ENCODE assay signal across 1 cellular context in the genomic region with DNA sequence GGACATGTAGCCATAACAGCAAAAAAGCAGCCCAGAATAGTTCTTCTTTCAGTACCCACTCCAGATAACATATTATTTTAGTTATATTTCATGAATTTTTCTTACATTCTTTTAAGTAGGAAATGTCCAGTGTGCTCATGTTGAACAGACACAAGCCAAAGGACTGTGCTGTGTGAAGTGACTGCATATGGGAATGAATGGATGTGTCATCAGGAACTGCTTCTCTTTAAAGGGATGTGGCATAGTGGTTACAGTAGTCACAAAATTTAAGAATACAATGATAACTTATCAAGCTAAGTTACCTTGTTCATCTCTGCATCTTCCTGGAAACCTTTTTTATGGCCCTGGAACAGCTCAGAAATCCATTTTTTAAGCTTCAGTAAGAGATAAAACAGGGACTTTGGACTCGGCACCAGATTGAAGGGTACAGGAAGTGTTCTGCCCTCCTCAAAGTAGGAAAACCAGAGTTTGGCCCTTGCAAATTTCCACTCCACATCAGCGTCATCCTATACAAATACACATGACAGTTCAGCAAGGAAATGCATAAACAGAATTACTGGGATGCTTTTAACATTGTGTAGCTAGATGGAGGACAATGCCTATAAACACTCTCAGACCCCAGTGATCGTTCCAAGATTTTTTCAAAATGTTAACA.
TF ChIP-seq lines count a peak whose summit lies in the region.

No MANE protein-coding gene starts in this region.

TF ChIP-seq in HepG2, 621 proteins besides CTCF, POLR2A, EP300 and RAD21 (continued from another document):
- TF ChIP-seq, protein P1, sequence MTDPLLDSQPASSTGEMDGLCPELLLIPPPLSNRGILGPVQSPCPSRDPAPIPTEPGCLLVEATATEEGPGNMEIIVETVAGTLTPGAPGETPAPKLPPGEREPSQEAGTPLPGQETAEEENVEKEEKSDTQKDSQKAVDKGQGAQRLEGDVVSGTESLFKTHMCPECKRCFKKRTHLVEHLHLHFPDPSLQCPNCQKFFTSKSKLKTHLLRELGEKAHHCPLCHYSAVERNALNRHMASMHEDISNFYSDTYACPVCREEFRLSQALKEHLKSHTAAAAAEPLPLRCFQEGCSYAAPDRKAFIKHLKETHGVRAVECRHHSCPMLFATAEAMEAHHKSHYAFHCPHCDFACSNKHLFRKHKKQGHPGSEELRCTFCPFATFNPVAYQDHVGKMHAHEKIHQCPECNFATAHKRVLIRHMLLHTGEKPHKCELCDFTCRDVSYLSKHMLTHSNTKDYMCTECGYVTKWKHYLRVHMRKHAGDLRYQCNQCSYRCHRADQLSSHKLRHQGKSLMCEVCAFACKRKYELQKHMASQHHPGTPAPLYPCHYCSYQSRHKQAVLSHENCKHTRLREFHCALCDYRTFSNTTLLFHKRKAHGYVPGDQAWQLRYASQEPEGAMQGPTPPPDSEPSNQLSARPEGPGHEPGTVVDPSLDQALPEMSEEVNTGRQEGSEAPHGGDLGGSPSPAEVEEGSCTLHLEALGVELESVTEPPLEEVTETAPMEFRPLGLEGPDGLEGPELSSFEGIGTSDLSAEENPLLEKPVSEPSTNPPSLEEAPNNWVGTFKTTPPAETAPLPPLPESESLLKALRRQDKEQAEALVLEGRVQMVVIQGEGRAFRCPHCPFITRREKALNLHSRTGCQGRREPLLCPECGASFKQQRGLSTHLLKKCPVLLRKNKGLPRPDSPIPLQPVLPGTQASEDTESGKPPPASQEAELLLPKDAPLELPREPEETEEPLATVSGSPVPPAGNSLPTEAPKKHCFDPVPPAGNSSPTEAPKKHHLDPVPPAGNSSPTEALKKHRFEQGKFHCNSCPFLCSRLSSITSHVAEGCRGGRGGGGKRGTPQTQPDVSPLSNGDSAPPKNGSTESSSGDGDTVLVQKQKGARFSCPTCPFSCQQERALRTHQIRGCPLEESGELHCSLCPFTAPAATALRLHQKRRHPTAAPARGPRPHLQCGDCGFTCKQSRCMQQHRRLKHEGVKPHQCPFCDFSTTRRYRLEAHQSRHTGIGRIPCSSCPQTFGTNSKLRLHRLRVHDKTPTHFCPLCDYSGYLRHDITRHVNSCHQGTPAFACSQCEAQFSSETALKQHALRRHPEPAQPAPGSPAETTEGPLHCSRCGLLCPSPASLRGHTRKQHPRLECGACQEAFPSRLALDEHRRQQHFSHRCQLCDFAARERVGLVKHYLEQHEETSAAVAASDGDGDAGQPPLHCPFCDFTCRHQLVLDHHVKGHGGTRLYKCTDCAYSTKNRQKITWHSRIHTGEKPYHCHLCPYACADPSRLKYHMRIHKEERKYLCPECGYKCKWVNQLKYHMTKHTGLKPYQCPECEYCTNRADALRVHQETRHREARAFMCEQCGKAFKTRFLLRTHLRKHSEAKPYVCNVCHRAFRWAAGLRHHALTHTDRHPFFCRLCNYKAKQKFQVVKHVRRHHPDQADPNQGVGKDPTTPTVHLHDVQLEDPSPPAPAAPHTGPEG (CRISPR knock-in tag; IDR thresholded peaks at IDR 0.05): no peak
